Comparison of ENCODE assay signal across 9 cellular contexts in genomic region chr1:33327587-33328325, GRCh38. TPM values are rescaled to one million over a fixed set of nuclear protein-coding genes. Genes with fewer than 3 reads are reported as not detected.
DNase-seq lines count a peak whose midpoint lies in the region; ATAC-seq and TF ChIP-seq lines count a peak whose summit lies in the region.
"Had no signal": no experiment of that assay in that cellular context is flagged by ENCODE, and none has a peak within 500 bp of the region (broad histone marks: within the 10 kb centered on the region; RNA-seq: fewer than 3 reads in every experiment).

No MANE protein-coding gene starts in this region.

- no peak overlapping the region for H3K4me2 ChIP-seq in PC-3 (ENCODE audit: low read length)

- H2AFZ ChIP-seq in PC-3 (ENCODE audit: low read length): no peak overlapping the region

- H3K4me3 ChIP-seq in PC-3 (ENCODE audit: low read length): no peak overlapping the region
- H3K4me3 ChIP-seq in fibroblast of pulmonary artery (replicated peaks; ENCODE audit: low read depth, low read length): no peak overlapping the region

- H3K36me3 ChIP-seq in PC-3 (ENCODE audit: low read depth, low read length): peaks cover 96% of the 10 kb centered on the region

- no peaks in the 10 kb centered on the region for H3K9me2 ChIP-seq in PC-3 (replicated peaks; ENCODE audit: low read length)

- peaks cover 13% of the 10 kb centered on the region for H3K79me2 ChIP-seq in PC-3 (ENCODE audit: low read length)

- H3F3A ChIP-seq in PC-3 (ENCODE audit: low read length, unreplicated experiment): peaks cover 4% of the 10 kb centered on the region

- TF ChIP-seq CTCF in PC-3 (conservative IDR thresholded peaks at IDR 0.05; ENCODE audit: low read depth, low read length) (no peak), fibroblast of pulmonary artery (IDR thresholded peaks at IDR 0.05; ENCODE audit: low read length, missing control alignments) (no peak)

- CTCF ChIA-PET in PC-3 (lab: Charles Lee): interaction anchor here (1.1 kb wide), 1 partner anchor 32 kb away, joined by 3 read pairs; no protein-coding TSS in a partner anchor

- no TSS peak for BruUV-seq in PC-3 (replicated peaks; lab: Mats Ljungman, UMichigan)

- H3K27me3 ChIP-seq in PC-3 (ENCODE audit: low read length): no peaks in the 10 kb centered on the region

- DNase-seq in GM04504 (ENCODE audit: low read depth) (peak; percentile 93), PC-3 (peak; percentile 80), fibroblast of pulmonary artery (ENCODE audit: low read depth) (peak; percentile 95), sciatic nerve (ENCODE audit: low spot score) (no peak), NCI-H510A treated with DMSO at 0.1 percent for 48 hours (lab: John Stamatoyannopoulos, UW) (no peak)
- no peak for DNase-seq in activated T-cell treated with anti-CD3 and anti-CD28 coated beads, Interleukin-2, amount 50 U/mL, for 1 hour

- H3K27ac ChIP-seq in PC-3 (ENCODE audit: low read length): 0 out of 2 replicates have a peak overlapping the region, but pooled peaks have one; percentile 11

- intact Hi-C loops in PC-3 (cut with micrococcal nuclease): no loop called here
- intact Hi-C loops in sciatic nerve (cut with DNase I): no loop called here

- peaks cover 17% of the 10 kb centered on the region for H3K4me1 ChIP-seq in PC-3 (ENCODE audit: insufficient read depth, low read length)

- ATAC-seq in PC-3: peak; percentile 69
- ATAC-seq in sciatic nerve: peak; percentile 36
- ATAC-seq in GM18868 (IDR thresholded peaks at IDR 0.05; ENCODE audit: unreplicated experiment): no peak
- no peak for ATAC-seq in GM21619 (IDR thresholded peaks at IDR 0.05; ENCODE audit: unreplicated experiment)

- H3K9ac ChIP-seq in PC-3 (ENCODE audit: low read length): no peak overlapping the region

- H3K9me3 ChIP-seq in PC-3 (ENCODE audit: low read length): no peaks in the 10 kb centered on the region

- peaks cover 18% of the 10 kb centered on the region for H4K20me1 ChIP-seq in PC-3 (ENCODE audit: low read length)

- POLR2A ChIA-PET in PC-3 (lab: Charles Lee; ENCODE audit: unreplicated experiment): interaction anchor here (0.6 kb wide), 1 partner anchor 216 kb away, joined by 5 read pairs; no protein-coding TSS in a partner anchor

RNA-seq across cellular contexts. Expression of gene A3GALT2, which starts 6.9 kb away (rescaled TPM):
- total RNA-seq in PC-3 (2014; rRNA removed) (0.58 TPM in 1 of 2 replicates, not detected in the other), sciatic nerve (not detected)
- total RNA-seq: SK-MEL-5 had no signal

Comparison
In these comparisons a context has a peak if more than half of its experiments do, and no peak if none do; other contexts are left out.
1. DNase-seq: peak in GM04504 (single experiment), PC-3 (single experiment) and fibroblast of pulmonary artery (single experiment); none in sciatic nerve (single experiment), NCI-H510A treated with DMSO at 0.1 percent for 48 hours (single experiment) and activated T-cell treated with anti-CD3 and anti-CD28 coated beads, Interleukin-2, amount 50 U/mL, for 1 hour (single experiment).
2. ATAC-seq: peak in PC-3 (single experiment) and sciatic nerve (single experiment); none in GM18868 (single experiment) and GM21619 (single experiment).